In the genomic region with DNA sequence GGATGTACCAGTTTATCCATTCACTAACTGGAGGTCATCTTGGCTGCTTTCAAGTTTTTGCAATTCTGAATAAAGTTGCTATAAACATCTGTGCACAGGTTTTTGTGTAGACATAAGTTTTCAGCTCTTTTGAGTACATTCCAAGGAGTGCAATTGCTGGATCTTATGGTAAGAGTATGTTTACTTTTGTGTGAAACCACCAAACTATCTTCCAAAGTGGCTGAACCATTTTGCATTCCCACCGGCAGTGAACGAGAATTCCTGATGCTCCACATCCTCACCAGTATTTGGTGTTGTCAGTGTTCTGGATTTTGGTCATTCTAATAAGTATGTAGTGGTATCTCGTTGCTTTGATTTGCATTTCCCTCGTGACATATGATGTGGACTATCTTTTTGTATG, we compare ENCODE assay signal across 15 cellular contexts.
DNase-seq lines count a peak whose midpoint lies in the region; ATAC-seq and TF ChIP-seq lines count a peak whose summit lies in the region.
"Had no signal": no experiment of that assay in that cellular context is flagged by ENCODE, and none has a peak within 500 bp of the region (broad histone marks: within the 10 kb centered on the region; RNA-seq: fewer than 3 reads in every experiment).

No MANE protein-coding gene starts in this region.

- H2BK120ac ChIP-seq in IMR-90 (ENCODE audit: low read depth, low read length) (no peak overlapping the region), mesenchymal stem cell (ENCODE audit: low read depth, low read length) (no peak overlapping the region)

- intact Hi-C loops in IMR-90 (cut with micrococcal nuclease): no loop called here

- no peak overlapping the region for H3K4me3 Mint-ChIP-seq in CD8-positive, alpha-beta memory T cell
- H3K4me3 Mint-ChIP-seq: CD4-positive, CD25-positive, alpha-beta regulatory T cell had no signal

- H3K27me3 Mint-ChIP-seq in CD8-positive, alpha-beta memory T cell: peaks cover 0 to 3% of the 10 kb centered on the region in 2 donors

- DNase-seq in AG10803 (ENCODE audit: low read depth) (peak; percentile 47), IMR-90 (peak; percentile 15), astrocyte of the spinal cord (ENCODE audit: low read depth, low spot score) (peak; percentile 25), mesenchymal stem cell (peak; percentile 25), GF-D8 (lab: John Stamatoyannopoulos, UW) (no peak)
- DNase-seq in CD8-positive, alpha-beta memory T cell: no peak
- no peak for DNase-seq in activated naive CD4-positive, alpha-beta T cell (lab: John Stamatoyannopoulos, UW)
- DNase-seq: 8988T; Calu3; CD4-positive, CD25-positive, alpha-beta regulatory T cell; DMS 273 treated with DMSO at 0.1 percent for 48 hours; KBM-7 had no signal

- no peak for TF ChIP-seq RAD21 in IMR-90 (IDR thresholded peaks at IDR 0.05; ENCODE audit: low read length)

- CTCF ChIA-PET in IMR-90 (lab: Yijun Ruan, JAX): no interaction called here
- CTCF ChIA-PET in CD8-positive, alpha-beta memory T cell (lab: Charles Lee): no interaction called here

- H3K18ac ChIP-seq in IMR-90 (ENCODE audit: low read depth, low read length) (no peak overlapping the region), mesenchymal stem cell (ENCODE audit: low read depth in 1 of 2, low read length in 2 of 2) (no peak overlapping the region)

- H3K56ac ChIP-seq in IMR-90 (ENCODE audit: extremely low read depth, insufficient read depth, low read length): no peak overlapping the region

- ATAC-seq in IMR-90 (ENCODE audit: low read depth): no peak
- ATAC-seq: HCT116 had no signal

- no peak for TF ChIP-seq POLR2A in IMR-90 (IDR thresholded peaks at IDR 0.05; ENCODE audit: low read depth, low read length)

- no peak overlapping the region for H2AK9ac ChIP-seq in IMR-90 (replicated peaks; ENCODE audit: low read depth, low read length, poor library complexity)

- no peak overlapping the region for H4K91ac ChIP-seq in IMR-90 (ENCODE audit: insufficient read depth, low read depth, low read length)
- H4K91ac ChIP-seq in mesenchymal stem cell (ENCODE audit: low read length): no peak overlapping the region

- H3K9ac ChIP-seq in IMR-90 (ENCODE audit: low read depth, low read length) (no peak overlapping the region), mesenchymal stem cell (ENCODE audit: low read length) (no peak overlapping the region)
- H3K9ac ChIP-seq: BLaER1 treated with 17β-estradiol and CSF1 and Interleukin-3, amounts not matched to agents 10 nM and 100 nM had no signal

- H2BK5ac ChIP-seq in IMR-90 (ENCODE audit: low read depth, low read length, poor library complexity, severe bottlenecking) (no peak overlapping the region), mesenchymal stem cell (ENCODE audit: low read depth, low read length, poor library complexity, severe bottlenecking) (no peak overlapping the region)

- BruUV-seq in IMR-90 (replicated peaks; lab: Mats Ljungman, UMichigan): no TSS peak

- H3K4me1 Mint-ChIP-seq in CD8-positive, alpha-beta memory T cell: no peaks in the 10 kb centered on the region

- H4K8ac ChIP-seq in IMR-90 (ENCODE audit: low read depth in 2 of 2, low read length in 2 of 2) (no peak overlapping the region), mesenchymal stem cell (ENCODE audit: low read length) (no peak overlapping the region)

- no peak overlapping the region for H3K14ac ChIP-seq in IMR-90 (replicated peaks; ENCODE audit: low read depth, low read length)
- H3K14ac ChIP-seq in mesenchymal stem cell (ENCODE audit: low read length in 2 of 2): no peak overlapping the region

- H3K36me3 ChIP-seq in IMR-90 (ENCODE audit: control insufficient read depth, insufficient read depth, low read length) (no peaks in the 10 kb centered on the region), mesenchymal stem cell (ENCODE audit: control insufficient read depth in 1 of 2, insufficient read depth in 2 of 2, low read depth in 1 of 2, low read length in 2 of 2) (no peaks in the 10 kb centered on the region)
- H3K36me3 ChIP-seq in CD8-positive, alpha-beta memory T cell (ENCODE audit: insufficient read depth, low read length): no peaks in the 10 kb centered on the region
- H3K36me3 ChIP-seq: BLaER1 treated with 17β-estradiol and CSF1 and Interleukin-3, amounts not matched to agents 10 nM and 100 nM had no signal

- no peaks in the 10 kb centered on the region for H3K79me1 ChIP-seq in IMR-90 (ENCODE audit: low read depth in 1 of 2, low read length in 2 of 2)
- H3K79me1 ChIP-seq in mesenchymal stem cell (replicated peaks; ENCODE audit: low read length, poor library complexity, severe bottlenecking): no peaks in the 10 kb centered on the region

- no peak overlapping the region for H2BK20ac ChIP-seq in IMR-90 (ENCODE audit: low read depth, low read length)

- H2AK5ac ChIP-seq in IMR-90 (ENCODE audit: low read depth, low read length): no peak overlapping the region
- no peak overlapping the region for H2AK5ac ChIP-seq in mesenchymal stem cell (ENCODE audit: low read length, severe bottlenecking)

- no peak overlapping the region for H4K5ac ChIP-seq in IMR-90 (ENCODE audit: low read depth, low read length)

- no peaks in the 10 kb centered on the region for H3K4me1 ChIP-seq in IMR-90 (ENCODE audit: control insufficient read depth, insufficient read depth, low read length)
- H3K4me1 ChIP-seq in mesenchymal stem cell (ENCODE audit: control insufficient read depth, insufficient read depth, low read depth, low read length): no peaks in the 10 kb centered on the region
- H3K4me1 ChIP-seq in CD8-positive, alpha-beta memory T cell (ENCODE audit: insufficient read depth, low read length): no peaks in the 10 kb centered on the region

- in situ Hi-C loops in IMR-90 (cut with MboI; ENCODE audit: low sequenced_read_pairs) (no loop called here), astrocyte of the spinal cord (cut with HindIII; ENCODE audit: low sequenced_read_pairs) (no loop called here)

- no CpG with 5 or more reads among the region's 4 CpGs for WGBS in IMR-90 (ENCODE audit: extremely low coverage in 2 of 2, insufficient read length in 1 of 2), 2 experiments
- 62% methylated on average over 2 of the region's 4 CpGs for WGBS in mesenchymal stem cell

- H2AFZ ChIP-seq in IMR-90 (replicated peaks; ENCODE audit: low read length, poor library complexity) (no peak overlapping the region), mesenchymal stem cell (ENCODE audit: low read depth, low read length) (no peak overlapping the region)

- H3K9me3 Mint-ChIP-seq in CD8-positive, alpha-beta memory T cell: no peaks in the 10 kb centered on the region

- dilution Hi-C loops in IMR-90 (cut with HindIII; ENCODE audit: low sequenced_read_pairs, unreplicated experiment): no loop called here

- H3K4ac ChIP-seq in IMR-90 (ENCODE audit: low read depth, low read length) (no peak overlapping the region), mesenchymal stem cell (ENCODE audit: low read depth in 1 of 2, low read length in 2 of 2) (no peak overlapping the region)

- peak overlapping the region in 1 of 8 donors; percentile 64 for H3K27ac Mint-ChIP-seq in CD8-positive, alpha-beta memory T cell
- H3K27ac Mint-ChIP-seq: CD4-positive, CD25-positive, alpha-beta regulatory T cell had no signal

- H4K20me1 ChIP-seq in IMR-90 (ENCODE audit: insufficient read depth, low read length): no peaks in the 10 kb centered on the region
- H4K20me1 ChIP-seq: BLaER1 treated with 17β-estradiol and CSF1 and Interleukin-3, amounts not matched to agents 10 nM and 100 nM had no signal

- no peak overlapping the region for H3K27ac ChIP-seq in IMR-90 (ENCODE audit: insufficient read depth, low read length)
- H3K27ac ChIP-seq in mesenchymal stem cell (ENCODE audit: low read length, poor library complexity, severe bottlenecking): no peak overlapping the region
- H3K27ac ChIP-seq in CD8-positive, alpha-beta memory T cell (ENCODE audit: low read depth, low read length): no peak overlapping the region
- H3K27ac ChIP-seq: BLaER1 treated with 17β-estradiol and CSF1 and Interleukin-3, amounts not matched to agents 10 nM and 100 nM; HL-60 had no signal

- H3K9me3 ChIP-seq in IMR-90 (ENCODE audit: control insufficient read depth, insufficient read depth, low read length) (no peaks in the 10 kb centered on the region; the same call in 1 of the 2 replicates), mesenchymal stem cell (ENCODE audit: control insufficient read depth, low read length) (no peaks in the 10 kb centered on the region)
- no peaks in the 10 kb centered on the region for H3K9me3 ChIP-seq in CD8-positive, alpha-beta memory T cell (ENCODE audit: low read length)

- H3K27me3 ChIP-seq in IMR-90 (ENCODE audit: control insufficient read depth, insufficient read depth, low read length): peaks cover 35% of the 10 kb centered on the region
- H3K27me3 ChIP-seq in mesenchymal stem cell (ENCODE audit: control insufficient read depth in 1 of 2, insufficient read depth in 1 of 2, low read length in 2 of 2): peaks cover 0 to 24% of the 10 kb centered on the region in 2 experiments
- H3K27me3 ChIP-seq in CD8-positive, alpha-beta memory T cell (ENCODE audit: insufficient read depth, low read length, poor library complexity, severe bottlenecking): no peaks in the 10 kb centered on the region
- H3K27me3 ChIP-seq: BLaER1 treated with 17β-estradiol and CSF1 and Interleukin-3, amounts not matched to agents 10 nM and 100 nM had no signal

- no peak overlapping the region for H2BK12ac ChIP-seq in mesenchymal stem cell (ENCODE audit: low read length in 2 of 2)

- H2BK15ac ChIP-seq in IMR-90 (ENCODE audit: low read depth, low read length) (no peak overlapping the region), mesenchymal stem cell (ENCODE audit: low read depth, poor library complexity, severe bottlenecking) (no peak overlapping the region)

- H3K4me2 ChIP-seq in IMR-90 (ENCODE audit: low read depth, low read length): no peak overlapping the region
- no peak overlapping the region for H3K4me2 ChIP-seq in mesenchymal stem cell (ENCODE audit: low read length, poor library complexity, severe bottlenecking)
- H3K4me2 ChIP-seq: BLaER1 treated with 17β-estradiol and CSF1 and Interleukin-3, amounts not matched to agents 10 nM and 100 nM had no signal

- POLR2A ChIA-PET in IMR-90 (lab: Charles Lee; ENCODE audit: unreplicated experiment): no interaction called here
- POLR2A ChIA-PET in CD8-positive, alpha-beta memory T cell (lab: Charles Lee): no interaction called here

- H3K23ac ChIP-seq in IMR-90 (ENCODE audit: low read depth, low read length) (no peak overlapping the region), mesenchymal stem cell (ENCODE audit: low read length in 2 of 2) (no peak overlapping the region)

- no peaks in the 10 kb centered on the region for H3K36me3 Mint-ChIP-seq in CD8-positive, alpha-beta memory T cell
- H3K36me3 Mint-ChIP-seq: CD4-positive, CD25-positive, alpha-beta regulatory T cell had no signal

- no peak overlapping the region for H3K4me3 ChIP-seq in AG10803 (ENCODE audit: low read length)
- no peak overlapping the region for H3K4me3 ChIP-seq in IMR-90 (ENCODE audit: insufficient read depth, low read depth, low read length)
- H3K4me3 ChIP-seq in astrocyte of the spinal cord (ENCODE audit: low read depth, low read length): no peak overlapping the region
- H3K4me3 ChIP-seq in mesenchymal stem cell (ENCODE audit: insufficient read depth in 1 of 2, low read depth in 1 of 2, low read length in 2 of 2): no peak overlapping the region
- H3K4me3 ChIP-seq in CD8-positive, alpha-beta memory T cell (ENCODE audit: low read length): no peak overlapping the region
- H3K4me3 ChIP-seq: BLaER1 treated with 17β-estradiol and CSF1 and Interleukin-3, amounts not matched to agents 10 nM and 100 nM had no signal

- TF ChIP-seq CTCF in AG10803 (conservative IDR thresholded peaks at IDR 0.05; ENCODE audit: low read length) (no peak), IMR-90 (conservative IDR thresholded peaks at IDR 0.05; ENCODE audit: low read depth, low read length) (no peak), astrocyte of the spinal cord (IDR thresholded peaks at IDR 0.05; ENCODE audit: low read depth, low read length) (no peak)

- no peaks in the 10 kb centered on the region for H3K9me1 ChIP-seq in IMR-90 (ENCODE audit: insufficient read depth, low read length)

Comparison
In these comparisons a context has a peak if more than half of its experiments do, and no peak if none do; other contexts are left out.
1. DNase-seq: peak in AG10803 (single experiment), IMR-90 (single experiment), astrocyte of the spinal cord (single experiment) and mesenchymal stem cell (single experiment); none in CD8-positive, alpha-beta memory T cell (0 of 5), GF-D8 (single experiment) and activated naive CD4-positive, alpha-beta T cell (0 of 4).